ENCODE assay signal across 18 cellular contexts in the genomic region with DNA sequence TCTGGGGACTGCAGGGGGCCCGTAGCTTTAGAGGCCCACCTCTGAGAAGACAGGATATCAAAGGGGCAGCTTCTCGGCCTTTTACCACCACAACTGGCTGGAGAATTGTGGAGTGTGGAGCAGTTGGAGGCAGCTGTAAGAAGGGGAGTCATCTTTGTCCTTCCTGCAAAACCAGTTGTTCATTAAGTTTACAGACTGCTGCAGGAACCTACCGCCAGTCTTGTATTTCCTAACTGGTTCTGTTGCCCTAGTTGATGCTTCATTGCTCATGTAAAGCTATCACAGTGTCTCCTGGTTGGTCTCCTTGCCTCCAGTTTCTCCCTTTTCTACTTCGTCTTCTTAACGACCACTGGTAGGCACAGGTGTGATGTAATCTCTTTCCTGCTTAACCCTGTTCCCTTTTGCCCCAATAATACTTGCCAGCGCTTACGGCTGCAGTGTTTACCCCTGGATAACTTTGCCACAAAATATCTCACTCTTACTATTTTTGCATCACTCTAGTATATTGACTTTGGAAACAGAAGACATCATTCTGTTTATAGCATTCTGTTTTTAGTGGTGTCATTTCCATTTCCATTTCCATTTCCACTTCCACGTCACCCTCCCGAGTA. TPM values are rescaled to one million over a fixed set of nuclear protein-coding genes. Genes with fewer than 3 reads are reported as not detected.
DNase-seq lines count a peak whose midpoint lies in the region; ATAC-seq, FAIRE-seq and TF ChIP-seq lines count a peak whose summit lies in the region.
"Had no signal": no experiment of that assay in that cellular context is flagged by ENCODE, and none has a peak within 500 bp of the region (broad histone marks: within the 10 kb centered on the region; RNA-seq: fewer than 3 reads in every experiment).

No MANE protein-coding gene starts in this region.

- POLR2A ChIA-PET in HepG2 (lab: Yijun Ruan, JAX), result interaction anchor here (1.0 to 1.3 kb wide), 2 partner anchors 11 to 15 kb away, joined by 3 to 5 read pairs; a partner anchor contains a TSS

- no peaks in the 10 kb centered on the region for H4K20me1 ChIP-seq in HepG2 (ENCODE audit: insufficient read depth, low read length)

- H3K9me3 ChIP-seq in Peyer's patch (no peaks in the 10 kb centered on the region), HepG2 (ENCODE audit: low read length) (no peaks in the 10 kb centered on the region), small intestine (ENCODE audit: control insufficient read depth, low read depth) (no peaks in the 10 kb centered on the region), mucosa of descending colon (no peaks in the 10 kb centered on the region), endodermal cell (ENCODE audit: control insufficient read depth, low read length) (no peaks in the 10 kb centered on the region)

- in situ Hi-C loops in HepG2 (cut with HindIII; ENCODE audit: extremely low pct_ligation_motif_present, low pct_unique_long_range_greater_than_20kb), result no loop called here

- H3K9me3 Mint-ChIP-seq in endodermal cell, result no peaks in the 10 kb centered on the region
- H3K9me3 Mint-ChIP-seq: CD4-positive, alpha-beta T cell; H9 had no signal

- TF ChIP-seq RAD21 in HepG2 (CRISPR knock-in tag; IDR thresholded peaks at IDR 0.05), result no peak

- peaks cover 53% of the 10 kb centered on the region for H3K36me3 Mint-ChIP-seq in endodermal cell (ENCODE audit: low read depth)

- CTCF ChIA-PET in HepG2 (lab: Yijun Ruan, JAX; ENCODE audit: low intra/inter-chr PET ratio, low total read pairs), result no interaction called here

- DNase-seq in Peyer's patch (no peak), HepG2 (ENCODE audit: low spot score) (no peak), small intestine (peak; percentile 13), mucosa of descending colon (no peak), DMS153 treated with DMSO at 0.1 percent for 48 hours (lab: John Stamatoyannopoulos, UW; ENCODE audit: unreplicated experiment) (no peak), endodermal cell (no peak)
- no peak for DNase-seq in stimulated activated CD4-positive, alpha-beta T cell treated with anti-CD3 and anti-CD28 coated beads, Interleukin-2, amount 100 ng/mL, for 24 hours
- DNase-seq: C1 segment of cervical spinal cord; Calu3; CD4-positive, alpha-beta T cell; DMS 273 treated with DMSO at 0.1 percent for 48 hours; DMS79; GOT3; H9 had no signal

- no peak overlapping the region for H3K4me3 Mint-ChIP-seq in endodermal cell
- H3K4me3 Mint-ChIP-seq: B cell; CD4-positive, alpha-beta T cell; H9 had no signal

- H3K27me3 Mint-ChIP-seq in endodermal cell (ENCODE audit: insufficient read depth), result no peaks in the 10 kb centered on the region
- H3K27me3 Mint-ChIP-seq: B cell; CD4-positive, alpha-beta T cell had no signal

- TF ChIP-seq CTCF in Peyer's patch (IDR thresholded peaks at IDR 0.05), result no peak
- TF ChIP-seq CTCF in HepG2 (CRISPR knock-in tag; IDR thresholded peaks at IDR 0.05), result no peak
- no peak for TF ChIP-seq CTCF in mucosa of descending colon (IDR thresholded peaks at IDR 0.05)
- TF ChIP-seq CTCF in endodermal cell (conservative IDR thresholded peaks at IDR 0.05), result no peak

- H3K27ac Mint-ChIP-seq in endodermal cell, result no peak overlapping the region
- H3K27ac Mint-ChIP-seq: B cell; CD4-positive, alpha-beta T cell; H9 had no signal

- no TSS peak for BruUV-seq in HepG2 (replicated peaks; lab: Mats Ljungman, UMichigan)

- no peak for FAIRE-seq in HepG2 (lab: Jason Lieb, UNC)
- no peak for FAIRE-seq in small intestine (lab: Jason Lieb, UNC)
- FAIRE-seq: GM12878 had no signal

- H3K9ac ChIP-seq in HepG2 (ENCODE audit: insufficient read depth, low read depth, low read length) (no peak overlapping the region), endodermal cell (ENCODE audit: extremely low read depth, low read length, poor library complexity, severe bottlenecking) (no peak overlapping the region)

- no peaks in the 10 kb centered on the region for H3K4me1 Mint-ChIP-seq in endodermal cell
- H3K4me1 Mint-ChIP-seq: B cell, H9 had no signal

- TF ChIP-seq POLR2A in Peyer's patch (IDR thresholded peaks at IDR 0.05), result no peak
- no peak for TF ChIP-seq POLR2A in HepG2 (IDR thresholded peaks at IDR 0.05; ENCODE audit: insufficient read depth in 1 of 2, low read depth in 2 of 2, low read length in 2 of 2)

- H3K27ac ChIP-seq in Peyer's patch, result peak overlapping the region in 2 of 4 donors; percentile 51 to 77
- H3K27ac ChIP-seq in HepG2 (ENCODE audit: extremely low read length, insufficient read depth, low read length), result peak overlapping the region; percentile 49
- peak overlapping the region in 1 of 2 donors; percentile 52 for H3K27ac ChIP-seq in small intestine (ENCODE audit: low read depth in 1 of 2, low read length in 1 of 2)
- no peak overlapping the region for H3K27ac ChIP-seq in endodermal cell (ENCODE audit: low read depth, low read length)
- H3K27ac ChIP-seq: HL-60 had no signal

- peak; percentile 80 for ATAC-seq in esophagus mucosa
- ATAC-seq in HepG2, result no peak
- no peak for ATAC-seq in mucosa of descending colon
- ATAC-seq: GM12878 had no signal

- H3K79me2 ChIP-seq in HepG2 (ENCODE audit: insufficient read depth, low read length), result no peaks in the 10 kb centered on the region

- WGBS in HepG2 (ENCODE audit: low lambda C conversion rate), result 94% methylated on average over 9 of the region's 9 CpGs
- 84 to 91% (median 87%) methylated on average over 9 of the region's 9 CpGs for WGBS in small intestine, 3 donors
- 90 to 97% methylated on average over 9 of the region's 9 CpGs for WGBS in endodermal cell (ENCODE audit: insufficient coverage in 1 of 2, insufficient read length in 1 of 2), 2 experiments

- TF ChIP-seq EP300 in HepG2 (IDR thresholded peaks at IDR 0.05; ENCODE audit: low read depth in 2 of 2, low read length in 2 of 2) (no peak), HepG2 (CRISPR knock-in tag; IDR thresholded peaks at IDR 0.05; ENCODE audit: borderline replicate concordance) (no peak)

- peaks cover 0 to 18% (median 0%) of the 10 kb centered on the region in 3 donors for H3K36me3 ChIP-seq in Peyer's patch
- H3K36me3 ChIP-seq in HepG2 (replicated peaks in 1 of 2; ENCODE audit: control insufficient read depth in 1 of 2, insufficient read depth in 2 of 2, low read length in 2 of 2), result peaks cover 18 to 59% of the 10 kb centered on the region in 2 experiments
- H3K36me3 ChIP-seq in small intestine (ENCODE audit: control insufficient read depth in 2 of 2, insufficient read depth in 2 of 2, low read length in 2 of 2), result no peaks in the 10 kb centered on the region
- H3K36me3 ChIP-seq in mucosa of descending colon (ENCODE audit: low read depth), result no peaks in the 10 kb centered on the region
- peaks cover 74% of the 10 kb centered on the region for H3K36me3 ChIP-seq in endodermal cell (ENCODE audit: control insufficient read depth, insufficient read depth, low read length)

- H3K4me1 ChIP-seq in Peyer's patch (no peaks in the 10 kb centered on the region), HepG2 (ENCODE audit: insufficient read depth, low read length) (peaks cover 15% of the 10 kb centered on the region), small intestine (ENCODE audit: control insufficient read depth in 2 of 2, insufficient read depth in 1 of 2, low read depth in 1 of 2, low read length in 1 of 2) (no peaks in the 10 kb centered on the region), mucosa of descending colon (ENCODE audit: low read depth) (no peaks in the 10 kb centered on the region), endodermal cell (ENCODE audit: control insufficient read depth, insufficient read depth, low read length) (no peaks in the 10 kb centered on the region)

- no peak overlapping the region for H2AFZ ChIP-seq in HepG2 (ENCODE audit: low read length)

- intact Hi-C loops in HepG2 (cut with micrococcal nuclease; ENCODE audit: unreplicated experiment) (no loop called here), mucosa of descending colon (cut with DNase I, micrococcal nuclease) (no loop called here)

- H3K4me3 ChIP-seq in Peyer's patch (peak overlapping the region in 3 of 4 donors; percentile 25 to 64 (median 57)), HepG2 (replicated peaks in 1 of 3; ENCODE audit: insufficient read depth in 1 of 3, low read depth in 2 of 3, low read length in 3 of 3) (no peak overlapping the region), small intestine (ENCODE audit: low read depth in 1 of 2, low read length in 2 of 2) (peak overlapping the region in 1 of 2 donors; percentile 50), mucosa of descending colon (no peak overlapping the region), endodermal cell (ENCODE audit: low read length) (no peak overlapping the region)
- H3K4me3 ChIP-seq: GM12878 had no signal

- H3K4me2 ChIP-seq in HepG2 (ENCODE audit: low read depth, low read length), result no peak overlapping the region

- H3K27me3 ChIP-seq in Peyer's patch (no peaks in the 10 kb centered on the region), HepG2 (ENCODE audit: control insufficient read depth in 1 of 2, insufficient read depth in 2 of 2, low read length in 2 of 2) (no peaks in the 10 kb centered on the region; a peak in 1 of 5 replicates), small intestine (ENCODE audit: control insufficient read depth in 2 of 2, insufficient read depth in 2 of 2, low read length in 2 of 2) (no peaks in the 10 kb centered on the region), endodermal cell (ENCODE audit: control insufficient read depth, insufficient read depth, low read length, poor library complexity, severe bottlenecking) (no peaks in the 10 kb centered on the region)

RNA-seq across cellular contexts. Expression of a gene that starts 11.9 kb away (rescaled TPM):
- total RNA-seq in Peyer's patch (100 to 1,000 TPM in 1 of 4 donors, 10 to 100 TPM in 3; 47.0 to 108 (median 87.0) TPM), esophagus mucosa (33.8 TPM), HepG2 (2016; rRNA removed; fragmentation: Illumina TruSeq; extraction: Trizol) (11.5 and 11.6 TPM in 2 replicates), mucosa of descending colon (10 to 100 TPM in 1 of 3 donors, 1 to 10 TPM in 2; 4.5 to 13.1 (median 5.8) TPM), endodermal cell (10 to 100 TPM; 33.3 to 50.7 TPM)
- 2.5 and 2.8 TPM in 2 replicates for total RNA-seq in HepG2 (2016; cell fraction: cytosol; rRNA removed; fragmentation: Illumina TruSeq; extraction: Trizol; ENCODE audit: low read depth)
- 11.5 and 12.0 TPM in 2 replicates for total RNA-seq in HepG2 (2016; cell fraction: insoluble cytoplasmic fraction; rRNA removed; fragmentation: Illumina TruSeq; extraction: Trizol)
- 3.1 and 4.2 TPM in 2 replicates for total RNA-seq in HepG2 (2016; cell fraction: membrane; rRNA removed; fragmentation: Illumina TruSeq; extraction: Trizol)
- 16.7 and 24.8 TPM in 2 replicates for total RNA-seq in HepG2 (2016; cell fraction: nucleus; rRNA removed; fragmentation: Illumina TruSeq; extraction: Trizol)
- polyA plus RNA-seq in HepG2 (2011; rRNA removed) (5.3 and 5.8 TPM in 2 replicates), small intestine (10 to 100 TPM in 2 of 3 donors, 1 to 10 TPM in 1; 8.0 to 36.7 (median 14.3) TPM)
- polyA plus RNA-seq in HepG2 (2011; cell fraction: cytosol; rRNA removed), result 1.9 and 3.3 TPM in 2 replicates
- 22.2 and 36.2 TPM in 2 replicates for polyA plus RNA-seq in HepG2 (2011; cell fraction: nucleus; rRNA removed)
- 2.4 and 4.2 TPM in 2 replicates for polyA plus RNA-seq in HepG2 (2012)
- polyA plus RNA-seq in HepG2 (2016; cell fraction: cytosol; fragmentation: Illumina TruSeq; extraction: Trizol; ENCODE audit: low read depth), result 0.60 and 0.89 TPM in 2 replicates
- 5.1 and 8.7 TPM in 2 replicates for polyA plus RNA-seq in HepG2 (2016; cell fraction: insoluble cytoplasmic fraction; fragmentation: Illumina TruSeq; extraction: Trizol; ENCODE audit: low read depth)
- polyA plus RNA-seq in HepG2 (2016; cell fraction: membrane; fragmentation: Illumina TruSeq; extraction: Trizol; ENCODE audit: low read depth), result 1.7 and 1.8 TPM in 2 replicates
- polyA plus RNA-seq in HepG2 (2016; cell fraction: nucleus; fragmentation: Illumina TruSeq; extraction: Trizol; ENCODE audit: insufficient read depth, low read depth), result 41.3 and 46.0 TPM in 2 replicates
- polyA minus RNA-seq in HepG2 (2011; rRNA and poly(A)+ RNA removed; ENCODE audit: low replicate concordance), result 14.1 and 75.7 TPM in 2 replicates
- 2.5 and 3.9 TPM in 2 replicates for polyA minus RNA-seq in HepG2 (2011; cell fraction: cytosol; rRNA and poly(A)+ RNA removed)
- polyA minus RNA-seq in HepG2 (2011; cell fraction: nucleus; rRNA and poly(A)+ RNA removed), result 13.1 and 16.0 TPM in 2 replicates
- 33.8 TPM for polyA plus RNA-seq in endodermal cell (2013, experiment 1 of 2)
- 34.2 TPM for polyA plus RNA-seq in endodermal cell (2013, experiment 2 of 2)

RNA-seq across cellular contexts. Expression of a gene that starts 15.3 kb away (rescaled TPM):
- 100 to 1,000 TPM; 223 to 578 (median 263) TPM for total RNA-seq in Peyer's patch
- 306 TPM for total RNA-seq in esophagus mucosa
- total RNA-seq in HepG2 (2016; rRNA removed; fragmentation: Illumina TruSeq; extraction: Trizol), result 462 and 578 TPM in 2 replicates
- 461 and 472 TPM in 2 replicates for total RNA-seq in HepG2 (2016; cell fraction: cytosol; rRNA removed; fragmentation: Illumina TruSeq; extraction: Trizol; ENCODE audit: low read depth)
- 478 and 604 TPM in 2 replicates for total RNA-seq in HepG2 (2016; cell fraction: insoluble cytoplasmic fraction; rRNA removed; fragmentation: Illumina TruSeq; extraction: Trizol)
- total RNA-seq in HepG2 (2016; cell fraction: membrane; rRNA removed; fragmentation: Illumina TruSeq; extraction: Trizol), result 502 and 534 TPM in 2 replicates
- 239 and 246 TPM in 2 replicates for total RNA-seq in HepG2 (2016; cell fraction: nucleus; rRNA removed; fragmentation: Illumina TruSeq; extraction: Trizol)
- polyA plus RNA-seq in HepG2 (2011; rRNA removed), result 440 and 449 TPM in 2 replicates
- 513 and 623 TPM in 2 replicates for polyA plus RNA-seq in HepG2 (2011; cell fraction: cytosol; rRNA removed)
- polyA plus RNA-seq in HepG2 (2011; cell fraction: nucleus; rRNA removed), result 505 and 601 TPM in 2 replicates
- polyA plus RNA-seq in HepG2 (2012), result 398 and 423 TPM in 2 replicates
- 472 and 500 TPM in 2 replicates for polyA plus RNA-seq in HepG2 (2016; cell fraction: cytosol; fragmentation: Illumina TruSeq; extraction: Trizol; ENCODE audit: low read depth)
- polyA plus RNA-seq in HepG2 (2016; cell fraction: insoluble cytoplasmic fraction; fragmentation: Illumina TruSeq; extraction: Trizol; ENCODE audit: low read depth), result 484 and 533 TPM in 2 replicates
- polyA plus RNA-seq in HepG2 (2016; cell fraction: membrane; fragmentation: Illumina TruSeq; extraction: Trizol; ENCODE audit: low read depth), result 441 and 460 TPM in 2 replicates
- polyA plus RNA-seq in HepG2 (2016; cell fraction: nucleus; fragmentation: Illumina TruSeq; extraction: Trizol; ENCODE audit: insufficient read depth, low read depth), result 433 and 469 TPM in 2 replicates
- polyA minus RNA-seq in HepG2 (2011; rRNA and poly(A)+ RNA removed; ENCODE audit: low replicate concordance), result 90.5 and 285 TPM in 2 replicates
- polyA minus RNA-seq in HepG2 (2011; cell fraction: cytosol; rRNA and poly(A)+ RNA removed), result 52.1 and 57.1 TPM in 2 replicates
- 96.6 and 129 TPM in 2 replicates for polyA minus RNA-seq in HepG2 (2011; cell fraction: nucleus; rRNA and poly(A)+ RNA removed)
- polyA plus RNA-seq in small intestine, result 1,000 to 10,000 TPM in 1 of 3 donors, 100 to 1,000 TPM in 2; 774 to 1,223 (median 815) TPM
- 100 to 1,000 TPM; 262 to 390 (median 268) TPM for total RNA-seq in mucosa of descending colon
- total RNA-seq in endodermal cell, result 100 to 1,000 TPM; 322 to 403 TPM
- 489 TPM for polyA plus RNA-seq in endodermal cell (2013, experiment 1 of 2)
- 482 TPM for polyA plus RNA-seq in endodermal cell (2013, experiment 2 of 2)

RNA-seq across cellular contexts. Expression of a gene that starts 19.5 kb away (rescaled TPM):
- total RNA-seq in Peyer's patch (10 to 100 TPM; 18.4 to 25.6 (median 24.8) TPM), esophagus mucosa (30.2 TPM), HepG2 (2016; rRNA removed; fragmentation: Illumina TruSeq; extraction: Trizol) (58.0 and 62.6 TPM in 2 replicates), mucosa of descending colon (10 to 100 TPM; 35.4 to 54.9 (median 38.0) TPM), endodermal cell (10 to 100 TPM; 55.3 to 74.2 TPM)
- total RNA-seq in HepG2 (2016; cell fraction: cytosol; rRNA removed; fragmentation: Illumina TruSeq; extraction: Trizol; ENCODE audit: low read depth), result 35.2 and 36.5 TPM in 2 replicates
- 58.1 and 59.2 TPM in 2 replicates for total RNA-seq in HepG2 (2016; cell fraction: insoluble cytoplasmic fraction; rRNA removed; fragmentation: Illumina TruSeq; extraction: Trizol)
- total RNA-seq in HepG2 (2016; cell fraction: membrane; rRNA removed; fragmentation: Illumina TruSeq; extraction: Trizol), result 45.1 and 51.7 TPM in 2 replicates
- 28.7 and 35.7 TPM in 2 replicates for total RNA-seq in HepG2 (2016; cell fraction: nucleus; rRNA removed; fragmentation: Illumina TruSeq; extraction: Trizol)
- polyA plus RNA-seq in HepG2 (2011; rRNA removed) (38.6 and 40.7 TPM in 2 replicates), small intestine (10 to 100 TPM; 64.9 to 87.0 (median 68.9) TPM)
- polyA plus RNA-seq in HepG2 (2011; cell fraction: cytosol; rRNA removed), result 42.9 and 57.6 TPM in 2 replicates
- 32.2 and 36.0 TPM in 2 replicates for polyA plus RNA-seq in HepG2 (2011; cell fraction: nucleus; rRNA removed)
- polyA plus RNA-seq in HepG2 (2012), result 21.3 and 34.6 TPM in 2 replicates
- 38.0 and 47.5 TPM in 2 replicates for polyA plus RNA-seq in HepG2 (2016; cell fraction: cytosol; fragmentation: Illumina TruSeq; extraction: Trizol; ENCODE audit: low read depth)
- 49.2 and 59.1 TPM in 2 replicates for polyA plus RNA-seq in HepG2 (2016; cell fraction: insoluble cytoplasmic fraction; fragmentation: Illumina TruSeq; extraction: Trizol; ENCODE audit: low read depth)
- polyA plus RNA-seq in HepG2 (2016; cell fraction: membrane; fragmentation: Illumina TruSeq; extraction: Trizol; ENCODE audit: low read depth), result 39.2 and 41.9 TPM in 2 replicates
- 54.0 and 73.0 TPM in 2 replicates for polyA plus RNA-seq in HepG2 (2016; cell fraction: nucleus; fragmentation: Illumina TruSeq; extraction: Trizol; ENCODE audit: insufficient read depth, low read depth)
- 43.6 and 97.4 TPM in 2 replicates for polyA minus RNA-seq in HepG2 (2011; rRNA and poly(A)+ RNA removed; ENCODE audit: low replicate concordance)
- polyA minus RNA-seq in HepG2 (2011; cell fraction: cytosol; rRNA and poly(A)+ RNA removed), result 15.0 and 19.7 TPM in 2 replicates
- polyA minus RNA-seq in HepG2 (2011; cell fraction: nucleus; rRNA and poly(A)+ RNA removed), result 8.8 and 14.4 TPM in 2 replicates
- 56.7 TPM for polyA plus RNA-seq in endodermal cell (2013, experiment 1 of 2)
- 53.0 TPM for polyA plus RNA-seq in endodermal cell (2013, experiment 2 of 2)

RNA-seq across cellular contexts. Expression of a gene that starts 41.4 kb away (rescaled TPM):
- total RNA-seq in Peyer's patch (100 to 1,000 TPM in 1 of 4 donors, 10 to 100 TPM in 3; 36.4 to 143 (median 51.1) TPM), esophagus mucosa (28.5 TPM), HepG2 (2016; rRNA removed; fragmentation: Illumina TruSeq; extraction: Trizol) (47.6 and 49.9 TPM in 2 replicates), mucosa of descending colon (10 to 100 TPM; 40.2 to 46.9 (median 46.3) TPM), endodermal cell (10 to 100 TPM; 69.4 to 82.4 TPM)
- 6.3 and 7.4 TPM in 2 replicates for total RNA-seq in HepG2 (2016; cell fraction: cytosol; rRNA removed; fragmentation: Illumina TruSeq; extraction: Trizol; ENCODE audit: low read depth)
- total RNA-seq in HepG2 (2016; cell fraction: insoluble cytoplasmic fraction; rRNA removed; fragmentation: Illumina TruSeq; extraction: Trizol), result 49.9 and 52.5 TPM in 2 replicates
- total RNA-seq in HepG2 (2016; cell fraction: membrane; rRNA removed; fragmentation: Illumina TruSeq; extraction: Trizol), result 10.6 and 11.1 TPM in 2 replicates
- 41.2 and 46.6 TPM in 2 replicates for total RNA-seq in HepG2 (2016; cell fraction: nucleus; rRNA removed; fragmentation: Illumina TruSeq; extraction: Trizol)
- polyA plus RNA-seq in HepG2 (2011; rRNA removed) (52.0 and 54.0 TPM in 2 replicates), small intestine (10 to 100 TPM; 20.0 to 34.9 (median 32.5) TPM)
- 37.5 and 46.8 TPM in 2 replicates for polyA plus RNA-seq in HepG2 (2011; cell fraction: cytosol; rRNA removed)
- 182 and 197 TPM in 2 replicates for polyA plus RNA-seq in HepG2 (2011; cell fraction: nucleus; rRNA removed)
- 40.1 and 43.3 TPM in 2 replicates for polyA plus RNA-seq in HepG2 (2012)
- 6.0 and 6.9 TPM in 2 replicates for polyA plus RNA-seq in HepG2 (2016; cell fraction: cytosol; fragmentation: Illumina TruSeq; extraction: Trizol; ENCODE audit: low read depth)
- polyA plus RNA-seq in HepG2 (2016; cell fraction: insoluble cytoplasmic fraction; fragmentation: Illumina TruSeq; extraction: Trizol; ENCODE audit: low read depth), result 54.2 and 64.7 TPM in 2 replicates
- polyA plus RNA-seq in HepG2 (2016; cell fraction: membrane; fragmentation: Illumina TruSeq; extraction: Trizol; ENCODE audit: low read depth), result 9.0 and 9.4 TPM in 2 replicates
- polyA plus RNA-seq in HepG2 (2016; cell fraction: nucleus; fragmentation: Illumina TruSeq; extraction: Trizol; ENCODE audit: insufficient read depth, low read depth), result 70.0 and 70.8 TPM in 2 replicates
- polyA minus RNA-seq in HepG2 (2011; rRNA and poly(A)+ RNA removed; ENCODE audit: low replicate concordance), result 115 and 225 TPM in 2 replicates
- polyA minus RNA-seq in HepG2 (2011; cell fraction: cytosol; rRNA and poly(A)+ RNA removed), result 21.9 and 28.0 TPM in 2 replicates
- 39.3 and 48.9 TPM in 2 replicates for polyA minus RNA-seq in HepG2 (2011; cell fraction: nucleus; rRNA and poly(A)+ RNA removed)
- 80.9 TPM for polyA plus RNA-seq in endodermal cell (2013, experiment 1 of 2)
- 70.6 TPM for polyA plus RNA-seq in endodermal cell (2013, experiment 2 of 2)

RNA-seq across cellular contexts. Expression of a gene that starts 48.0 kb away (rescaled TPM):
- total RNA-seq in Peyer's patch (10 to 100 TPM in 1 of 4 donors, 1 to 10 TPM in 3; 1.9 to 10.7 (median 5.7) TPM), esophagus mucosa (168 TPM), HepG2 (2016; rRNA removed; fragmentation: Illumina TruSeq; extraction: Trizol) (0.77 and 0.91 TPM in 2 replicates), mucosa of descending colon (10 to 100 TPM; 10.7 to 35.3 (median 16.9) TPM), endodermal cell (10 to 100 TPM; 19.5 to 26.8 TPM)
- total RNA-seq in HepG2 (2016; cell fraction: cytosol; rRNA removed; fragmentation: Illumina TruSeq; extraction: Trizol; ENCODE audit: low read depth), result 0.18 and 0.91 TPM in 2 replicates
- total RNA-seq in HepG2 (2016; cell fraction: insoluble cytoplasmic fraction; rRNA removed; fragmentation: Illumina TruSeq; extraction: Trizol), result 0.49 and 1.3 TPM in 2 replicates
- total RNA-seq in HepG2 (2016; cell fraction: membrane; rRNA removed; fragmentation: Illumina TruSeq; extraction: Trizol), result 0.90 and 1.1 TPM in 2 replicates
- total RNA-seq in HepG2 (2016; cell fraction: nucleus; rRNA removed; fragmentation: Illumina TruSeq; extraction: Trizol), result 0.72 and 1.5 TPM in 2 replicates
- polyA plus RNA-seq in HepG2 (2011; rRNA removed) (1.5 and 1.6 TPM in 2 replicates), small intestine (1 to 10 TPM in 1 of 3 donors, under 1 TPM in 1, not detected in 1; 0.54 to 7.1 TPM)
- polyA plus RNA-seq in HepG2 (2011; cell fraction: cytosol; rRNA removed), result 0.87 and 1.9 TPM in 2 replicates
- polyA plus RNA-seq in HepG2 (2011; cell fraction: nucleus; rRNA removed), result 3.2 and 4.1 TPM in 2 replicates
- polyA plus RNA-seq in HepG2 (2012), result 0.89 and 0.92 TPM in 2 replicates
- polyA plus RNA-seq in HepG2 (2016; cell fraction: cytosol; fragmentation: Illumina TruSeq; extraction: Trizol; ENCODE audit: low read depth), result 0.21 and 0.27 TPM in 2 replicates
- polyA plus RNA-seq in HepG2 (2016; cell fraction: insoluble cytoplasmic fraction; fragmentation: Illumina TruSeq; extraction: Trizol; ENCODE audit: low read depth), result 1.0 and 1.1 TPM in 2 replicates
- 0.57 and 0.81 TPM in 2 replicates for polyA plus RNA-seq in HepG2 (2016; cell fraction: membrane; fragmentation: Illumina TruSeq; extraction: Trizol; ENCODE audit: low read depth)
- polyA plus RNA-seq in HepG2 (2016; cell fraction: nucleus; fragmentation: Illumina TruSeq; extraction: Trizol; ENCODE audit: insufficient read depth, low read depth), result 2.2 and 2.3 TPM in 2 replicates
- 4.0 and 33.4 TPM in 2 replicates for polyA minus RNA-seq in HepG2 (2011; rRNA and poly(A)+ RNA removed; ENCODE audit: low replicate concordance)
- 0.99 and 1.1 TPM in 2 replicates for polyA minus RNA-seq in HepG2 (2011; cell fraction: cytosol; rRNA and poly(A)+ RNA removed)
- polyA minus RNA-seq in HepG2 (2011; cell fraction: nucleus; rRNA and poly(A)+ RNA removed), result 0.25 and 1.7 TPM in 2 replicates
- 23.9 TPM for polyA plus RNA-seq in endodermal cell (2013, experiment 1 of 2)
- 18.1 TPM for polyA plus RNA-seq in endodermal cell (2013, experiment 2 of 2)

Comparison
In these comparisons a context has a peak if more than half of its experiments do, and no peak if none do; other contexts are left out.
1. H3K4me3 ChIP-seq: peak in Peyer's patch (3 of 4); none in HepG2 (0 of 3), mucosa of descending colon (single experiment) and endodermal cell (single experiment).